7 cellular contexts compared by ENCODE assay signal in the genomic region with DNA sequence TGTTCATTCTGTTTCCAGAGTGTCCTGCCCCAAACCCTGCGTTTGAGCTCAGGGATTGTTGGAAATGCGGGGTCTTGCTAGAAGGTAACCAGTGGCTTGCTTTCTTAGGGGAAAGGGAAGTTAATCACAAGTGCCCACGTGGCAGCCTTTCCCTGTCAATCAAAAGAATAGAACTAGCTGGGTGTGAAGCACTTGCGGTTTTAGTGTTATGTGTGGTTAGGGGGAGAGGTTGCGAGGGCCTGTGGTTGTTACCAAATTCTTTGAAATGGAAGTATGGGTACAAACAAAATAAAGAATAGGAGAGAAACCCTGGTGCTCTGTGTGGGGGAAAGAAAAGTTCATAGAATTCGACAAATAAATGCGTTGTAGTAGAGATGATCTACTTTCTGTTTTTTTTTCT.
DNase-seq lines count a peak whose midpoint lies in the region; ATAC-seq, FAIRE-seq and TF ChIP-seq lines count a peak whose summit lies in the region.

No MANE protein-coding gene starts in this region.

- H3K27ac Mint-ChIP-seq in activated B cell treated with CpG ODN at 0.5 μM for 24 hours: peak overlapping the region; percentile 43

- H3K9me3 Mint-ChIP-seq in activated B cell treated with CpG ODN at 0.5 μM for 24 hours: no peaks in the 10 kb centered on the region

- ATAC-seq in HG03469 (IDR thresholded peaks at IDR 0.05; ENCODE audit: unreplicated experiment) (peak; percentile 30), activated B cell treated with CpG ODN at 0.5 μM for 24 hours (ENCODE audit: low read depth) (peak; percentile 56)

- intact Hi-C loops in activated B cell treated with CpG ODN at 0.5 μM for 24 hours (cut with micrococcal nuclease) (loop anchor here (1.0 to 5.0 kb wide), 4 partner anchors 35 to 72 kb away; partner anchors contain the start of gene FNDC3B), kidney (cut with DNase I) (no loop called here)

- no peak overlapping the region for H3K9ac ChIP-seq in duodenal mucosa (ENCODE audit: low read depth in 1 of 2, low read length in 2 of 2)
- H3K9ac ChIP-seq in kidney (ENCODE audit: low read length in 2 of 2): no peak overlapping the region

- H3K27ac ChIP-seq in duodenal mucosa (ENCODE audit: low read depth, low read length) (peak overlapping the region; percentile 5), skin epidermis (peak overlapping the region in 12 of 21 experiments; percentile 7 to 65 (median 40)), kidney (ENCODE audit: low read depth in 2 of 2, low read length in 2 of 2) (peak overlapping the region in 1 of 2 donors; percentile 17)

- FAIRE-seq in kidney (lab: Jason Lieb, UNC): no peak

- H3K27me3 ChIP-seq in duodenal mucosa (ENCODE audit: control insufficient read depth in 1 of 2, insufficient read depth in 2 of 2, low read length in 2 of 2): no peaks in the 10 kb centered on the region

- peak overlapping the region; percentile 55 for H3K4me3 Mint-ChIP-seq in activated B cell treated with CpG ODN at 0.5 μM for 24 hours

- peaks cover 34% of the 10 kb centered on the region for H3K4me1 Mint-ChIP-seq in activated B cell treated with CpG ODN at 0.5 μM for 24 hours

- H3K4me1 ChIP-seq in duodenal mucosa (ENCODE audit: control insufficient read depth in 1 of 2, insufficient read depth in 2 of 2, low read length in 2 of 2) (peaks cover 14 to 47% of the 10 kb centered on the region in 2 donors), kidney (ENCODE audit: control insufficient read depth in 1 of 2, insufficient read depth in 1 of 2, low read depth in 1 of 2, low read length in 2 of 2) (peaks cover 4 to 21% of the 10 kb centered on the region in 2 donors)

- H3K4me3 ChIP-seq in duodenal mucosa (ENCODE audit: low read depth in 1 of 2, low read length in 2 of 2): no peak overlapping the region
- H3K4me3 ChIP-seq in skin epidermis: no peak overlapping the region
- H3K4me3 ChIP-seq in kidney (ENCODE audit: low read length in 2 of 2): no peak overlapping the region

- POLR2A ChIA-PET in activated B cell treated with CpG ODN at 0.5 μM for 24 hours (lab: Charles Lee): no interaction called here

- CTCF ChIA-PET in activated B cell treated with CpG ODN at 0.5 μM for 24 hours (lab: Charles Lee): interaction anchor here (1.5 kb wide), 1 partner anchor 72 kb away, joined by 6 read pairs; no protein-coding TSS in a partner anchor

- H3K27me3 Mint-ChIP-seq in activated B cell treated with CpG ODN at 0.5 μM for 24 hours: peaks cover 50% of the 10 kb centered on the region

- DNase-seq in GM20000 (ENCODE audit: low spot score) (peak; percentile 42), activated B cell treated with CpG ODN at 0.5 μM for 24 hours (no peak), kidney (no peak), AG08396 (ENCODE audit: low spot score) (no peak)

- no peak for TF ChIP-seq CTCF in GM20000 (IDR thresholded peaks at IDR 0.05; ENCODE audit: extremely low read depth, missing control alignments)
- no peak for TF ChIP-seq CTCF in activated B cell treated with CpG ODN at 0.5 μM for 24 hours (IDR thresholded peaks at IDR 0.05)
- TF ChIP-seq CTCF in kidney (IDR thresholded peaks at IDR 0.05; ENCODE audit: borderline replicate concordance, extremely low read depth, insufficient read depth): no peak

- H3K36me3 ChIP-seq in duodenal mucosa (ENCODE audit: control insufficient read depth in 1 of 2, insufficient read depth in 2 of 2, low read length in 2 of 2) (no peaks in the 10 kb centered on the region), kidney (ENCODE audit: control insufficient read depth in 1 of 2, insufficient read depth in 2 of 2, low read length in 2 of 2) (peaks cover 0 to 2% of the 10 kb centered on the region in 2 donors)

- H3K36me3 Mint-ChIP-seq in activated B cell treated with CpG ODN at 0.5 μM for 24 hours (ENCODE audit: low read depth): no peaks in the 10 kb centered on the region

- H3K9me3 ChIP-seq in duodenal mucosa (ENCODE audit: control insufficient read depth in 1 of 2, low read length in 2 of 2) (no peaks in the 10 kb centered on the region), kidney (ENCODE audit: control insufficient read depth in 1 of 2, low read length in 2 of 2) (no peaks in the 10 kb centered on the region)
